In genomic region chr19:3061214-3062161, GRCh38 we compare ENCODE assay signal across 8 cellular contexts. TPM values are rescaled to one million over a fixed set of nuclear protein-coding genes. Genes with fewer than 3 reads are reported as not detected.
A peak's percentile ranks its signal among the peaks of the same experiment; 100 is the strongest.
DNase-seq lines count a peak whose midpoint lies in the region; TF ChIP-seq lines count a peak whose summit lies in the region.

No MANE protein-coding gene starts in this region.

- H3K9ac ChIP-seq in Loucy (ENCODE audit: low read depth, low read length, poor library complexity, severe bottlenecking) (peak overlapping the region; percentile 97), fibroblast of lung (ENCODE audit: insufficient read depth, low read length) (peak overlapping the region; percentile 71), neural cell (ENCODE audit: low read length) (peak overlapping the region; percentile 83)

- intact Hi-C loops in testis (cut with DNase I; ENCODE audit: low total_unique reads): no loop called here

- H3K4me1 ChIP-seq in Loucy (ENCODE audit: insufficient read depth, low read length, poor library complexity, severe bottlenecking) (no peaks in the 10 kb centered on the region), fibroblast of lung (ENCODE audit: control insufficient read depth, extremely low read depth, insufficient read depth, low read length) (peaks cover 8% of the 10 kb centered on the region), testis (peaks cover 34% of the 10 kb centered on the region)

- peak overlapping the region; percentile 80 for H3K4me3 ChIP-seq in Loucy (ENCODE audit: low read length, poor library complexity, severe bottlenecking)
- peak overlapping the region; percentile 66 to 89 (median 82) for H3K4me3 ChIP-seq in fibroblast of lung (replicated peaks in 1 of 4; ENCODE audit: control extremely low read depth in 1 of 4, insufficient read depth in 1 of 4, low read depth in 3 of 4, low read length in 4 of 4)
- H3K4me3 ChIP-seq in neural cell (ENCODE audit: low read length): peak overlapping the region; percentile 86
- peak overlapping the region; percentile 80 to 87 for H3K4me3 ChIP-seq in testis

- TF ChIP-seq RAD21 in neural cell (conservative IDR thresholded peaks at IDR 0.05): peak; percentile 12

- H3K27me3 ChIP-seq in Loucy (ENCODE audit: insufficient read depth, low read length, poor library complexity, severe bottlenecking) (no peaks in the 10 kb centered on the region), fibroblast of lung (ENCODE audit: control insufficient read depth, insufficient read depth, low read length) (no peaks in the 10 kb centered on the region), neural cell (ENCODE audit: insufficient read depth, low read depth, low read length) (no peaks in the 10 kb centered on the region), testis (no peaks in the 10 kb centered on the region)

- no peaks in the 10 kb centered on the region for H3F3A ChIP-seq in Loucy (ENCODE audit: low read depth)
- H3F3A ChIP-seq in neural cell (ENCODE audit: insufficient read depth, low read length, poor library complexity, severe bottlenecking): no peaks in the 10 kb centered on the region

- H3K9me3 ChIP-seq in Loucy (ENCODE audit: insufficient read depth, low read depth, low read length) (no peaks in the 10 kb centered on the region), fibroblast of lung (ENCODE audit: control insufficient read depth, insufficient read depth, low read depth, low read length) (no peaks in the 10 kb centered on the region), neural cell (ENCODE audit: low read length) (no peaks in the 10 kb centered on the region), testis (no peaks in the 10 kb centered on the region)

- H3K4me2 ChIP-seq in Loucy (ENCODE audit: low read depth, low read length, poor library complexity, severe bottlenecking): peak overlapping the region; percentile 90
- H3K4me2 ChIP-seq in fibroblast of lung (ENCODE audit: extremely low read depth, insufficient read depth, low read length): peak overlapping the region; percentile 78
- peak overlapping the region; percentile 51 for H3K4me2 ChIP-seq in neural cell (ENCODE audit: low read length)

- no peak for TF ChIP-seq POLR2A in testis (IDR thresholded peaks at IDR 0.05)

- H4K20me1 ChIP-seq in Loucy (ENCODE audit: insufficient read depth, low read length, poor library complexity, severe bottlenecking) (peaks cover 49% of the 10 kb centered on the region), fibroblast of lung (ENCODE audit: control insufficient read depth, extremely low read depth, insufficient read depth, low read length) (no peaks in the 10 kb centered on the region), neural cell (ENCODE audit: insufficient read depth) (no peaks in the 10 kb centered on the region)

- DNase-seq in EH (ENCODE audit: low read depth) (peak; percentile 57), fibroblast of lung (ENCODE audit: low read depth in 2 of 2) (peak; percentile 42 to 53), testis (peak; percentile 63), islet precursor cell (no peak), NCI-H1694 treated with DMSO at 0.1 percent for 48 hours (lab: John Stamatoyannopoulos, UW) (no peak)
- DNase-seq in activated T-cell treated with anti-CD3 and anti-CD28 coated beads, Interleukin-2, amount 50 U/mL, for 48 hours: peak; percentile 60 to 70

- H3K36me3 ChIP-seq in Loucy (ENCODE audit: insufficient read depth, low read length) (peaks cover 34% of the 10 kb centered on the region; the same call in 1 of the 2 replicates), fibroblast of lung (ENCODE audit: control insufficient read depth, insufficient read depth, low read length) (peaks cover 21% of the 10 kb centered on the region), neural cell (ENCODE audit: insufficient read depth, low read length) (peaks cover 6% of the 10 kb centered on the region), testis (ENCODE audit: low read depth, missing control alignments) (no peaks in the 10 kb centered on the region)

- peak overlapping the region; percentile 53 for H3K27ac ChIP-seq in fibroblast of lung (ENCODE audit: insufficient read depth, low read length)
- H3K27ac ChIP-seq in neural cell (ENCODE audit: low read length): peak overlapping the region; percentile 45
- H3K27ac ChIP-seq in testis: peak overlapping the region; percentile 97

- TF ChIP-seq EP300 in neural cell (conservative IDR thresholded peaks at IDR 0.05; ENCODE audit: poor library complexity, severe bottlenecking): peak; percentile 15

- TF ChIP-seq CTCF in Loucy (conservative IDR thresholded peaks at IDR 0.05; ENCODE audit: low read length) (peak; percentile 44), fibroblast of lung (conservative IDR thresholded peaks at IDR 0.05 in 1 of 2, IDR thresholded peaks at IDR 0.05 in 1 of 2; ENCODE audit: low read depth in 1 of 2, low read length in 2 of 2) (peak; percentile 13 to 25), neural cell (IDR thresholded peaks at IDR 0.05; ENCODE audit: poor library complexity, severe bottlenecking) (peak; percentile 26), testis (IDR thresholded peaks at IDR 0.05) (no peak)

- 0% methylated on average over 4 to 49 of the region's 85 CpGs for WGBS in testis, 2 donors

- H2AFZ ChIP-seq in Loucy (ENCODE audit: low read length): no peak overlapping the region
- H2AFZ ChIP-seq in fibroblast of lung (ENCODE audit: low read length): no peak overlapping the region
- no peak overlapping the region for H2AFZ ChIP-seq in neural cell (ENCODE audit: low read depth, low read length)

- H3K79me2 ChIP-seq in Loucy (ENCODE audit: insufficient read depth, low read length): peaks cover 61% of the 10 kb centered on the region
- H3K79me2 ChIP-seq in fibroblast of lung (ENCODE audit: control insufficient read depth, insufficient read depth, low read length): peaks cover 18% of the 10 kb centered on the region
- peaks cover 9% of the 10 kb centered on the region for H3K79me2 ChIP-seq in neural cell (replicated peaks; ENCODE audit: insufficient read depth, low read length)

- H3K9me2 ChIP-seq in Loucy (replicated peaks; ENCODE audit: low read depth, low read length) (no peaks in the 10 kb centered on the region), neural cell (ENCODE audit: insufficient read depth, low read length) (no peaks in the 10 kb centered on the region)

TF ChIP-seq in neural cell, 6 proteins besides CTCF, POLR2A, EP300 and RAD21:
- no peak for TF ChIP-seq TAF1 (IDR thresholded peaks at IDR 0.05; ENCODE audit: low read depth)
- peak; percentile 18 for TF ChIP-seq SMC3 (conservative IDR thresholded peaks at IDR 0.05; ENCODE audit: poor library complexity)
- no peak for TF ChIP-seq REST (IDR thresholded peaks at IDR 0.05; ENCODE audit: borderline replicate concordance)
- no peak for TF ChIP-seq MXI1 (conservative IDR thresholded peaks at IDR 0.05; ENCODE audit: poor library complexity, severe bottlenecking)
- no peak for TF ChIP-seq POLR2AphosphoS5 (IDR thresholded peaks at IDR 0.05)
- no peak for TF ChIP-seq EZH2 (IDR thresholded peaks at IDR 0.05; ENCODE audit: borderline replicate concordance, insufficient read depth, low read length, poor library complexity, severe bottlenecking)
TF ChIP-seq in neural cell: peak in this region for 1.

RNA-seq across cellular contexts. Expression of gene TLE5, which starts 0.8 kb away (rescaled TPM):
- total RNA-seq in fibroblast of lung: 111 and 173 TPM in 2 replicates
- polyA plus RNA-seq in fibroblast of lung: 319 and 328 TPM in 2 replicates
- 381 and 398 TPM in 2 replicates for polyA plus RNA-seq in fibroblast of lung (2012)
- polyA minus RNA-seq in fibroblast of lung (ENCODE audit: low replicate concordance): 594 and 771 TPM in 2 replicates
- 153 and 177 TPM in 2 replicates for polyA plus RNA-seq in neural cell
- 115 and 116 TPM in 2 replicates for polyA minus RNA-seq in neural cell
- total RNA-seq in testis: 100 to 1,000 TPM; 354 to 539 TPM
- 314 TPM for polyA plus RNA-seq in testis (ENCODE audit: insufficient read depth, low read depth, low replicate concordance)

RNA-seq across cellular contexts. Expression of gene TLE2, which starts 32.4 kb away (rescaled TPM):
- total RNA-seq in fibroblast of lung (3.8 and 4.9 TPM in 2 replicates), testis (10 to 100 TPM; 70.5 to 76.6 TPM)
- polyA plus RNA-seq in fibroblast of lung (0.90 and 1.8 TPM in 2 replicates), neural cell (7.0 and 9.6 TPM in 2 replicates), testis (ENCODE audit: insufficient read depth, low read depth, low replicate concordance) (30.2 TPM)
- 1.7 and 2.1 TPM in 2 replicates for polyA plus RNA-seq in fibroblast of lung (2012)
- polyA minus RNA-seq in fibroblast of lung (ENCODE audit: low replicate concordance) (1.4 and 2.2 TPM in 2 replicates), neural cell (2.9 and 8.8 TPM in 2 replicates)

RNA-seq across cellular contexts. Expression of gene GNA11, which starts 32.7 kb away (rescaled TPM):
- total RNA-seq in fibroblast of lung (40.8 and 46.2 TPM in 2 replicates), testis (100 to 1,000 TPM; 113 to 122 TPM)
- polyA plus RNA-seq in fibroblast of lung (43.7 and 61.4 TPM in 2 replicates), neural cell (28.3 and 30.4 TPM in 2 replicates), testis (ENCODE audit: insufficient read depth, low read depth, low replicate concordance) (125 TPM)
- polyA plus RNA-seq in fibroblast of lung (2012): 58.8 and 73.6 TPM in 2 replicates
- polyA minus RNA-seq in fibroblast of lung (ENCODE audit: low replicate concordance) (184 and 228 TPM in 2 replicates), neural cell (34.3 and 41.4 TPM in 2 replicates)

Comparison
In these comparisons a context has a peak if more than half of its experiments do, and no peak if none do; other contexts are left out.
1. DNase-seq: peak in EH (single experiment), activated T-cell treated with anti-CD3 and anti-CD28 coated beads, Interleukin-2, amount 50 U/mL, for 48 hours (2 of 2), fibroblast of lung (2 of 2) and testis (single experiment); none in islet precursor cell (single experiment) and NCI-H1694 treated with DMSO at 0.1 percent for 48 hours (single experiment).
2. CTCF ChIP-seq: peak in Loucy (single experiment), fibroblast of lung (2 of 2) and neural cell (single experiment); none in testis (0 of 3).
3. H3K27ac ChIP-seq: peak in every context shown above with its lines; median percentile 97 in testis; 53 in fibroblast of lung; 45 in neural cell.
4. Peak in every context shown above with its lines, with median percentiles within 50 percentile points of each other: H3K4me2 ChIP-seq, H3K4me3 ChIP-seq and H3K9ac ChIP-seq.